8 cellular contexts compared by ENCODE assay signal in genomic region chr3:184016820-184017671, GRCh38. TPM values are rescaled to one million over a fixed set of nuclear protein-coding genes. Genes with fewer than 3 reads are reported as not detected.
DNase-seq lines count a peak whose midpoint lies in the region; ATAC-seq, FAIRE-seq and TF ChIP-seq lines count a peak whose summit lies in the region.

No MANE protein-coding gene starts in this region.

- H3F3A ChIP-seq in SU-DHL-6 (ENCODE audit: insufficient read depth), result 0 out of 2 replicates have a peak, but pooled peaks cover 8% of the 10 kb centered on the region

- H3K27ac ChIP-seq in H9 (ENCODE audit: insufficient read length, low read depth, low read length) (no peak overlapping the region), SU-DHL-6 (ENCODE audit: low read depth, low read length) (no peak overlapping the region), K562 (ENCODE audit: extremely low read depth, low read depth, low read length) (peak overlapping the region; percentile 90), iPS-18a (ENCODE audit: low read length) (peak overlapping the region; percentile 70), skeletal muscle tissue (ENCODE audit: low read depth, low read length) (peak overlapping the region; percentile 89)

- H3K36me3 Mint-ChIP-seq in H9 (ENCODE audit: insufficient read depth in 1 of 3, low read depth in 3 of 3), result peaks cover 12 to 18% (median 16%) of the 10 kb centered on the region in 3 experiments; a peak in 6 of 7 replicates

- no peak overlapping the region for H2BK120ac ChIP-seq in H9 (ENCODE audit: low read depth, low read length, poor library complexity, severe bottlenecking)

- CTCF ChIA-PET in K562 (lab: Yijun Ruan, JAX; ENCODE audit: low intra/inter-chr PET ratio), result interaction anchor here (0.7 to 1.5 kb wide), 5 partner anchors 109 to 122 kb away, joined by 3 to 9 read pairs (median 3); no protein-coding TSS in a partner anchor

- TSS peak; percentile 41 for BruUV-seq in K562 (replicated peaks; lab: Mats Ljungman, UMichigan)

- ATAC-seq in K562, result peak; percentile 88

- H3K4me3 ChIP-seq in SU-DHL-6 (ENCODE audit: insufficient read depth, low read length, poor library complexity, severe bottlenecking) (peak overlapping the region; percentile 84), K562 (peak overlapping the region; percentile 89), iPS-18a (ENCODE audit: low read length) (peak overlapping the region; percentile 94), skeletal muscle tissue (ENCODE audit: low read length in 3 of 3) (peak overlapping the region; percentile 96 to 100 (median 98))

- H3K9me3 Mint-ChIP-seq in H9, result no peaks in the 10 kb centered on the region; a peak in 1 of 5 replicates

- H3K18ac ChIP-seq in H9 (ENCODE audit: insufficient read length, low read depth, low read length), result peak overlapping the region; percentile 27

- POLR2A ChIA-PET in K562 (lab: Yijun Ruan, JAX), result interaction anchor here (0.6 to 2.7 kb wide), 11 partner anchors 10 to 139 kb away, joined by 3 to 15 read pairs (median 4); partner anchors contain the start of gene EIF2B5

- no peak for TF ChIP-seq POLR2A in K562 (conservative IDR thresholded peaks at IDR 0.05)

- no peak overlapping the region for H2BK12ac ChIP-seq in H9 (ENCODE audit: insufficient read length, low read depth, low read length)

- H2BK5ac ChIP-seq in H9 (ENCODE audit: insufficient read length, low read length), result no peak overlapping the region

- H3K14ac ChIP-seq in H9 (ENCODE audit: insufficient read depth, low read length), result peak overlapping the region; percentile 82

- no peaks in the 10 kb centered on the region for H3K79me1 ChIP-seq in H9 (ENCODE audit: insufficient read depth, low read depth, low read length, poor library complexity, severe bottlenecking)

- H3K9me1 ChIP-seq in K562 (ENCODE audit: control insufficient read depth, insufficient read depth, low read length), result no peaks in the 10 kb centered on the region

- TF ChIP-seq EP300 in K562 (IDR thresholded peaks at IDR 0.05; ENCODE audit: low read length), result no peak

- H3K4me2 ChIP-seq in H9 (ENCODE audit: insufficient read depth, insufficient read length, low read length) (peak overlapping the region; percentile 85), SU-DHL-6 (ENCODE audit: low read depth, low read length, poor library complexity, severe bottlenecking) (peak overlapping the region; percentile 77), K562 (ENCODE audit: insufficient read depth, low read length) (peak overlapping the region; percentile 89)

- no peaks in the 10 kb centered on the region for H4K20me1 ChIP-seq in H9 (ENCODE audit: control insufficient read depth, insufficient read depth, insufficient read length)
- no peaks in the 10 kb centered on the region for H4K20me1 ChIP-seq in SU-DHL-6 (ENCODE audit: low read depth, low read length)
- no peaks in the 10 kb centered on the region for H4K20me1 ChIP-seq in K562 (replicated peaks; ENCODE audit: control insufficient read depth, insufficient read depth, low read length)

- H4K8ac ChIP-seq in H9 (replicated peaks; ENCODE audit: insufficient read length, low read depth, low read length), result no peak overlapping the region

- in situ Hi-C loops in K562 (cut with MboI), result loop anchor here (10.0 kb wide), 1 partner anchor 228 kb away; the partner anchor contains the start of genes ALG3 and EEF1AKMT4

- peak; percentile 11 for FAIRE-seq in K562 (lab: Jason Lieb, UNC)

- H3K27me3 ChIP-seq in H9 (ENCODE audit: insufficient read depth, low read length), result no peaks in the 10 kb centered on the region
- H3K27me3 ChIP-seq in SU-DHL-6 (ENCODE audit: low read length), result no peaks in the 10 kb centered on the region
- no peaks in the 10 kb centered on the region for H3K27me3 ChIP-seq in K562 (ENCODE audit: control insufficient read depth in 2 of 2, insufficient read depth in 2 of 2, low read length in 2 of 2)
- no peaks in the 10 kb centered on the region for H3K27me3 ChIP-seq in iPS-18a (ENCODE audit: control insufficient read depth, insufficient read depth, low read length)
- no peaks in the 10 kb centered on the region for H3K27me3 ChIP-seq in skeletal muscle tissue (ENCODE audit: control insufficient read depth in 3 of 3, insufficient read depth in 3 of 3, low read length in 3 of 3)

- H3K23ac ChIP-seq in H9 (ENCODE audit: insufficient read length, low read depth, low read length), result no peak overlapping the region

- no peak overlapping the region for H2AK5ac ChIP-seq in H9 (ENCODE audit: insufficient read length, low read length)

- peaks cover 3% of the 10 kb centered on the region; the same call in 1 of the 2 replicates for H3K27me3 Mint-ChIP-seq in H9 (ENCODE audit: low read depth)

- H3K4ac ChIP-seq in H9 (ENCODE audit: low read depth, low read length), result no peak overlapping the region

- no peaks in the 10 kb centered on the region for H3K9me2 ChIP-seq in SU-DHL-6 (replicated peaks; ENCODE audit: insufficient read depth, low read length)

- TF ChIP-seq CTCF in GM12874 (IDR thresholded peaks at IDR 0.05; ENCODE audit: insufficient read depth, low read depth, low read length), result peak; percentile 96
- peak; percentile 99 for TF ChIP-seq CTCF in H9 (conservative IDR thresholded peaks at IDR 0.05)
- TF ChIP-seq CTCF in SU-DHL-6 (IDR thresholded peaks at IDR 0.05; ENCODE audit: insufficient read depth, low read length, poor library complexity, severe bottlenecking), result peak; percentile 97
- TF ChIP-seq CTCF in K562 (IDR thresholded peaks at IDR 0.05 in 2 of 3, conservative IDR thresholded peaks at IDR 0.05 in 1 of 3; ENCODE audit: insufficient read depth in 2 of 3, low read depth in 1 of 3, low read length in 3 of 3), result peak; percentile 79 to 86 (median 86)

- DNase-seq in H9, result peak; percentile 69
- peak; percentile 76 for DNase-seq in LoVo (ENCODE audit: low spot score)
- DNase-seq in K562 (ENCODE audit: extremely low read depth in 1 of 4, low spot score in 3 of 4), result peak; percentile 81 to 84 (median 83)
- DNase-seq in GF-D8 (lab: John Stamatoyannopoulos, UW), result no peak

- H3K79me2 ChIP-seq in H9 (ENCODE audit: insufficient read depth, low read length) (peaks cover 7% of the 10 kb centered on the region; the same call in 1 of the 2 replicates), SU-DHL-6 (ENCODE audit: insufficient read depth, low read length) (no peaks in the 10 kb centered on the region), K562 (ENCODE audit: control insufficient read depth, insufficient read depth, low read length) (peaks cover 52% of the 10 kb centered on the region)

- H2BK20ac ChIP-seq in H9 (ENCODE audit: low read depth, low read length, poor library complexity, severe bottlenecking), result no peak overlapping the region

- no peak overlapping the region for H3K56ac ChIP-seq in H9 (ENCODE audit: insufficient read length, low read depth, low read length)

- no peak overlapping the region for H3T11ph ChIP-seq in H9 (ENCODE audit: low read length)

- no peak overlapping the region for H4K5ac ChIP-seq in H9 (ENCODE audit: insufficient read length, low read depth, low read length)

- H3K4me3 Mint-ChIP-seq in H9, result peak overlapping the region; percentile 97 to 99

- TF ChIP-seq RAD21 in K562 (CRISPR knock-in tag; conservative IDR thresholded peaks at IDR 0.05 in 1 of 2, IDR thresholded peaks at IDR 0.05 in 1 of 2), result peak; percentile 82 to 85

- no peaks in the 10 kb centered on the region for H3K9me3 ChIP-seq in H9 (ENCODE audit: control insufficient read depth, low read depth, low read length)
- H3K9me3 ChIP-seq in SU-DHL-6 (ENCODE audit: insufficient read depth, low read length), result no peaks in the 10 kb centered on the region
- H3K9me3 ChIP-seq in K562 (replicated peaks; ENCODE audit: control insufficient read depth, insufficient read depth, low read depth, low read length), result no peaks in the 10 kb centered on the region
- H3K9me3 ChIP-seq in iPS-18a (ENCODE audit: control insufficient read depth, low read depth, low read length), result no peaks in the 10 kb centered on the region
- H3K9me3 ChIP-seq in skeletal muscle tissue (ENCODE audit: control insufficient read depth in 3 of 3, low read length in 3 of 3), result no peaks in the 10 kb centered on the region

- H2AFZ ChIP-seq in H9 (ENCODE audit: low read length), result no peak overlapping the region
- peak overlapping the region; percentile 99 for H2AFZ ChIP-seq in SU-DHL-6 (ENCODE audit: low read depth, low read length, severe bottlenecking)
- H2AFZ ChIP-seq in K562 (ENCODE audit: low read depth, low read length), result peak overlapping the region; percentile 96

- peaks cover 24 to 25% of the 10 kb centered on the region in 2 experiments for H3K4me1 Mint-ChIP-seq in H9

- H3K9ac ChIP-seq in H9 (ENCODE audit: extremely low read depth, insufficient read length, low read length) (peak overlapping the region; percentile 63), SU-DHL-6 (ENCODE audit: low read length) (peak overlapping the region; percentile 85), K562 (ENCODE audit: insufficient read depth in 1 of 2, low read depth in 2 of 2, low read length in 2 of 2) (peak overlapping the region; percentile 77 to 94), iPS-18a (ENCODE audit: low read length) (peak overlapping the region; percentile 84), skeletal muscle tissue (ENCODE audit: low read depth in 1 of 3, low read length in 3 of 3) (peak overlapping the region; percentile 90 to 97 (median 91))

- H3K36me3 ChIP-seq in SU-DHL-6 (ENCODE audit: low read length), result 0 out of 2 replicates have a peak, but pooled peaks cover 4% of the 10 kb centered on the region
- H3K36me3 ChIP-seq in K562 (ENCODE audit: control insufficient read depth, insufficient read depth, low read length), result peaks cover 22% of the 10 kb centered on the region
- no peaks in the 10 kb centered on the region for H3K36me3 ChIP-seq in iPS-18a (ENCODE audit: control insufficient read depth, low read depth, low read length)
- H3K36me3 ChIP-seq in skeletal muscle tissue (ENCODE audit: control insufficient read depth in 3 of 3, insufficient read depth in 3 of 3, low read length in 3 of 3), result peaks cover 5 to 12% (median 11%) of the 10 kb centered on the region in 3 donors

- H3K23me2 ChIP-seq in H9 (ENCODE audit: insufficient read length, low read depth, low read length, poor library complexity, severe bottlenecking), result peaks cover 4% of the 10 kb centered on the region

- WGBS in H9 (ENCODE audit: extremely low coverage, insufficient read length, low lambda C conversion rate), result no CpG with 5 or more reads among the region's 57 CpGs
- WGBS in K562 (ENCODE audit: insufficient coverage, low coverage, missing lambda C conversion rate), result under 1% methylated on average over 43 of the region's 57 CpGs

- no peak overlapping the region for H2BK15ac ChIP-seq in H9 (ENCODE audit: low read depth, low read length)

- intact Hi-C loops in K562 (cut with micrococcal nuclease), result loop anchor here (2.0 to 5.0 kb wide), 2 partner anchors 40 to 230 kb away; partner anchors contain the start of genes ALG3 and EEF1AKMT4

- H4K91ac ChIP-seq in H9 (ENCODE audit: insufficient read length, low read depth, low read length), result no peak overlapping the region

- peak overlapping the region in 2 of 3 experiments; percentile 96 to 97; a peak in 4 of 7 replicates for H3K27ac Mint-ChIP-seq in H9

- H3K4me1 ChIP-seq in H9 (ENCODE audit: insufficient read depth, low read length) (peaks cover 5% of the 10 kb centered on the region; the same call in 1 of the 2 replicates), K562 (replicated peaks in 1 of 2; ENCODE audit: control insufficient read depth in 2 of 2, insufficient read depth in 2 of 2, low read length in 2 of 2) (peaks cover 20 to 25% of the 10 kb centered on the region in 2 experiments; a peak in 4 of 5 replicates), iPS-18a (ENCODE audit: control insufficient read depth, low read depth, low read length) (peaks cover 4% of the 10 kb centered on the region), skeletal muscle tissue (ENCODE audit: control insufficient read depth in 3 of 3, insufficient read depth in 3 of 3, low read length in 3 of 3) (peaks cover 15 to 35% (median 24%) of the 10 kb centered on the region in 3 donors)

RNA-seq across cellular contexts. Expression of gene ABCC5, which starts 0.6 kb away (rescaled TPM):
- total RNA-seq in H9 (2021) (32.5 and 37.6 TPM in 2 replicates), K562 (2014; rRNA removed) (22.0 and 27.1 TPM in 2 replicates), K562 (2014; rRNA removed; fragmentation: Illumina TruSeq; extraction: Trizol) (36.7 and 38.2 TPM in 2 replicates), K562 (2015; rRNA removed; fragmentation: Illumina TruSeq; extraction: Trizol) (22.8 and 24.9 TPM in 2 replicates), K562 (2021) (50.0 and 50.9 TPM in 2 replicates), skeletal muscle tissue (17.7 TPM)
- 196 and 208 TPM in 2 replicates for total RNA-seq in K562 (2011; cell fraction: chromatin; rRNA removed; ENCODE audit: low replicate concordance)
- 111 and 115 TPM in 2 replicates for total RNA-seq in K562 (2011; cell fraction: nucleolus; rRNA removed)
- total RNA-seq in K562 (2011; cell fraction: nucleoplasm; rRNA removed), result 176 and 215 TPM in 2 replicates
- polyA plus RNA-seq in K562 (2011; rRNA removed) (36.9 and 39.3 TPM in 2 replicates), K562 (2014; fragmentation: Illumina TruSeq; extraction: Trizol) (38.4 and 44.0 TPM in 2 replicates), K562 (2014; fragmentation: Nextera tagmentation; extraction: Ambion mirVana) (10 to 100 TPM; 41.9 to 53.0 TPM), K562 (2014; rRNA removed) (51.4 and 56.6 TPM in 2 replicates)
- polyA plus RNA-seq in K562 (2011; cell fraction: cytosol; rRNA removed), result 16.2 and 21.3 TPM in 2 replicates
- 213 and 222 TPM in 2 replicates for polyA plus RNA-seq in K562 (2011; cell fraction: nucleus; rRNA removed)
- 29.2 and 34.4 TPM in 2 replicates for polyA plus RNA-seq in K562 (2012)
- 23.8 and 24.3 TPM in 2 replicates for polyA minus RNA-seq in K562 (2011; rRNA and poly(A)+ RNA removed)
- 13.1 and 13.5 TPM in 2 replicates for polyA minus RNA-seq in K562 (2011; cell fraction: cytosol; rRNA and poly(A)+ RNA removed)
- polyA minus RNA-seq in K562 (2011; cell fraction: nucleus; rRNA and poly(A)+ RNA removed), result 48.6 and 58.3 TPM in 2 replicates

RNA-seq across cellular contexts. Expression of gene HTR3D, which starts 14.5 kb away (rescaled TPM):
- total RNA-seq in H9 (2021), result not detected in 2 replicates
- total RNA-seq in K562 (2011; cell fraction: chromatin; rRNA removed; ENCODE audit: low replicate concordance), result not detected in 2 replicates
- not detected in 2 replicates for total RNA-seq in K562 (2011; cell fraction: nucleolus; rRNA removed)
- not detected in 2 replicates for total RNA-seq in K562 (2011; cell fraction: nucleoplasm; rRNA removed)
- not detected in 2 replicates for total RNA-seq in K562 (2014; rRNA removed)
- not detected in 2 replicates for total RNA-seq in K562 (2014; rRNA removed; fragmentation: Illumina TruSeq; extraction: Trizol)
- not detected in 2 replicates for total RNA-seq in K562 (2015; rRNA removed; fragmentation: Illumina TruSeq; extraction: Trizol)
- total RNA-seq in K562 (2021), result not detected in 2 replicates
- not detected in 2 replicates for polyA plus RNA-seq in K562 (2011; rRNA removed)
- polyA plus RNA-seq in K562 (2011; cell fraction: cytosol; rRNA removed), result not detected in 2 replicates
- not detected in 2 replicates for polyA plus RNA-seq in K562 (2011; cell fraction: nucleus; rRNA removed)
- not detected in 2 replicates for polyA plus RNA-seq in K562 (2012)
- not detected in 2 replicates for polyA plus RNA-seq in K562 (2014; fragmentation: Illumina TruSeq; extraction: Trizol)
- polyA plus RNA-seq in K562 (2014; fragmentation: Nextera tagmentation; extraction: Ambion mirVana), result not detected
- polyA plus RNA-seq in K562 (2014; rRNA removed), result not detected in 2 replicates
- polyA minus RNA-seq in K562 (2011; rRNA and poly(A)+ RNA removed), result not detected in 2 replicates
- not detected in 2 replicates for polyA minus RNA-seq in K562 (2011; cell fraction: cytosol; rRNA and poly(A)+ RNA removed)
- not detected in 2 replicates for polyA minus RNA-seq in K562 (2011; cell fraction: nucleus; rRNA and poly(A)+ RNA removed)
- not detected for total RNA-seq in skeletal muscle tissue

RNA-seq across cellular contexts. Expression of gene HTR3C, which starts 35.8 kb away (rescaled TPM):
- total RNA-seq in H9 (2021) (not detected in 2 replicates), K562 (2014; rRNA removed) (not detected in 2 replicates), K562 (2014; rRNA removed; fragmentation: Illumina TruSeq; extraction: Trizol) (not detected in 2 replicates), K562 (2015; rRNA removed; fragmentation: Illumina TruSeq; extraction: Trizol) (not detected in 2 replicates), K562 (2021) (not detected in 2 replicates), skeletal muscle tissue (not detected)
- not detected in 2 replicates for total RNA-seq in K562 (2011; cell fraction: chromatin; rRNA removed; ENCODE audit: low replicate concordance)
- total RNA-seq in K562 (2011; cell fraction: nucleolus; rRNA removed), result not detected in 2 replicates
- not detected in 2 replicates for total RNA-seq in K562 (2011; cell fraction: nucleoplasm; rRNA removed)
- polyA plus RNA-seq in K562 (2011; rRNA removed) (0.06 TPM in 1 of 2 replicates, not detected in the other), K562 (2014; fragmentation: Illumina TruSeq; extraction: Trizol) (not detected in 2 replicates), K562 (2014; fragmentation: Nextera tagmentation; extraction: Ambion mirVana) (under 1 TPM in 1 of 2 experiments, not detected in 1; 0.04 TPM), K562 (2014; rRNA removed) (not detected in 2 replicates)
- polyA plus RNA-seq in K562 (2011; cell fraction: cytosol; rRNA removed), result not detected in 2 replicates
- 0.07 TPM in 1 of 2 replicates, not detected in the other for polyA plus RNA-seq in K562 (2011; cell fraction: nucleus; rRNA removed)
- not detected in 2 replicates for polyA plus RNA-seq in K562 (2012)
- not detected in 2 replicates for polyA minus RNA-seq in K562 (2011; rRNA and poly(A)+ RNA removed)
- polyA minus RNA-seq in K562 (2011; cell fraction: cytosol; rRNA and poly(A)+ RNA removed), result not detected in 2 replicates
- not detected in 2 replicates for polyA minus RNA-seq in K562 (2011; cell fraction: nucleus; rRNA and poly(A)+ RNA removed)

Comparison
In these comparisons a context has a peak if more than half of its experiments do, and no peak if none do; other contexts are left out.
1. H3K27ac ChIP-seq: peak in K562 (single experiment), iPS-18a (single experiment) and skeletal muscle tissue (single experiment); none in H9 (single experiment) and SU-DHL-6 (single experiment).
2. Peak in every context shown above with its lines, with median percentiles within 50 percentile points of each other: CTCF ChIP-seq, H3K4me2 ChIP-seq, H3K9ac ChIP-seq and H3K4me3 ChIP-seq.